In genomic region chr13:76848596-76848995, GRCh38 we compare ENCODE assay signal across 11 cellular contexts. TPM values are rescaled to one million over a fixed set of nuclear protein-coding genes. Genes with fewer than 3 reads are reported as not detected.
DNase-seq lines count a peak whose midpoint lies in the region; ATAC-seq and TF ChIP-seq lines count a peak whose summit lies in the region.
"Had no signal": no experiment of that assay in that cellular context is flagged by ENCODE, and none has a peak within 500 bp of the region (broad histone marks: within the 10 kb centered on the region; RNA-seq: fewer than 3 reads in every experiment).

No MANE protein-coding gene starts in this region.

- H3K9me2 ChIP-seq in OCI-LY7 (ENCODE audit: insufficient read depth, low read length), result no peaks in the 10 kb centered on the region

- H3K79me2 ChIP-seq in OCI-LY7 (ENCODE audit: insufficient read depth, low read depth, low read length), result no peaks in the 10 kb centered on the region

- H3K27ac ChIP-seq in WERI-Rb-1 (no peak overlapping the region), lower lobe of right lung (no peak overlapping the region), OCI-LY7 (ENCODE audit: low read depth, low read length, poor library complexity, severe bottlenecking) (no peak overlapping the region)

- H3K9me3 ChIP-seq in WERI-Rb-1 (ENCODE audit: severe bottlenecking) (no peaks in the 10 kb centered on the region), lower lobe of right lung (no peaks in the 10 kb centered on the region), OCI-LY7 (ENCODE audit: low read length) (no peaks in the 10 kb centered on the region)

- BruUV-seq in OCI-LY7 (replicated peaks; lab: Mats Ljungman, UMichigan), result no TSS peak

- no peak overlapping the region for H2AFZ ChIP-seq in OCI-LY7 (ENCODE audit: low read length)

- ATAC-seq in lower lobe of right lung (no peak), GM21390 (IDR thresholded peaks at IDR 0.05; ENCODE audit: unreplicated experiment) (no peak)

- H3K36me3 ChIP-seq in WERI-Rb-1 (no peaks in the 10 kb centered on the region), lower lobe of right lung (no peaks in the 10 kb centered on the region), OCI-LY7 (ENCODE audit: insufficient read depth, low read length) (no peaks in the 10 kb centered on the region)

- TF ChIP-seq CTCF in WERI-Rb-1 (IDR thresholded peaks at IDR 0.05; ENCODE audit: low read depth, low read length) (no peak), lower lobe of right lung (IDR thresholded peaks at IDR 0.05) (no peak), OCI-LY7 (conservative IDR thresholded peaks at IDR 0.05; ENCODE audit: low read length) (no peak)

- POLR2A ChIA-PET in OCI-LY7 (lab: Charles Lee), result interaction anchor here (0.6 to 0.7 kb wide), 3 partner anchors 17 to 174 kb away, joined by 3 read pairs; no protein-coding TSS in a partner anchor

- no peak overlapping the region for H3K4me2 ChIP-seq in OCI-LY7 (ENCODE audit: low read length)

- H3K4me3 ChIP-seq in WERI-Rb-1 (ENCODE audit: low read depth, low read length) (no peak overlapping the region), lower lobe of right lung (no peak overlapping the region), OCI-LY7 (ENCODE audit: low read depth, low read length, poor library complexity, severe bottlenecking) (no peak overlapping the region)

- CTCF ChIA-PET in OCI-LY7 (lab: Charles Lee; ENCODE audit: unreplicated experiment), result no interaction called here

- no peaks in the 10 kb centered on the region for H3K27me3 ChIP-seq in WERI-Rb-1 (ENCODE audit: insufficient read depth, low read depth, severe bottlenecking)
- no peaks in the 10 kb centered on the region for H3K27me3 ChIP-seq in lower lobe of right lung (ENCODE audit: low read depth)

- H4K20me1 ChIP-seq in OCI-LY7 (ENCODE audit: insufficient read depth, low read length), result no peaks in the 10 kb centered on the region

- H3K4me1 ChIP-seq in lower lobe of right lung (no peaks in the 10 kb centered on the region), OCI-LY7 (ENCODE audit: insufficient read depth, low read length, poor library complexity, severe bottlenecking) (no peaks in the 10 kb centered on the region)

- DNase-seq in DMS 273 (lab: John Stamatoyannopoulos, UW; ENCODE audit: unreplicated experiment), result peak; percentile 94
- DNase-seq in NCI-H1092 treated with DMSO at 0.1 percent for 48 hours (lab: John Stamatoyannopoulos, UW), result peak; percentile 34
- DNase-seq in WERI-Rb-1, result peak; percentile 7
- peak; percentile 52 for DNase-seq in lower lobe of right lung
- DNase-seq in 8988T, result no peak
- DNase-seq in OCI-LY7 (ENCODE audit: low spot score), result no peak
- no peak for DNase-seq in effector CD4-positive, alpha-beta T cell
- DNase-seq: CD4-positive, alpha-beta memory T cell; dermis blood vessel endothelial cell; kidney had no signal

- intact Hi-C loops in lower lobe of right lung (cut with DNase I) (no loop called here), OCI-LY7 (cut with micrococcal nuclease; ENCODE audit: unreplicated experiment) (no loop called here)

RNA-seq across cellular contexts. Expression of gene KCTD12, which starts 37.6 kb away (rescaled TPM):
- total RNA-seq in lower lobe of right lung (162 TPM), OCI-LY7 (2022) (0.08 and 0.13 TPM in 2 replicates)
- total RNA-seq in OCI-LY7 (2014; rRNA removed; shearing (Covaris generic)), result not detected in 2 replicates

Comparison
In these comparisons a context has a peak if more than half of its experiments do, and no peak if none do; other contexts are left out.
1. DNase-seq: peak in DMS 273 (single experiment), NCI-H1092 treated with DMSO at 0.1 percent for 48 hours (single experiment), WERI-Rb-1 (single experiment) and lower lobe of right lung (single experiment); none in 8988T (single experiment), OCI-LY7 (single experiment) and effector CD4-positive, alpha-beta T cell (single experiment).
2. RNA of gene KCTD12, which starts 37.6 kb away (total RNA-seq): 162 TPM in lower lobe of right lung (single experiment); 0.08 to 0.13 TPM in OCI-LY7; every median in the first group is over 100 times any median in the second.